In genomic region chr1:56795864-56796263, GRCh38 we compare ENCODE assay signal across 1 cellular context.
TF ChIP-seq lines count a peak whose summit lies in the region.

No MANE protein-coding gene starts in this region.

TF ChIP-seq in IMR-90, 13 proteins besides CTCF, POLR2A, EP300 and RAD21 (continued from another document):
- no peak for TF ChIP-seq USF2 (IDR thresholded peaks at IDR 0.05; ENCODE audit: low read depth, low read length)
